In genomic region chr1:119783354-119784126, GRCh38 we compare ENCODE assay signal across 15 cellular contexts. TPM values are rescaled to one million over a fixed set of nuclear protein-coding genes. Genes with fewer than 3 reads are reported as not detected.
DNase-seq lines count a peak whose midpoint lies in the region; ATAC-seq and TF ChIP-seq lines count a peak whose summit lies in the region.
"Had no signal": no experiment of that assay in that cellular context is flagged by ENCODE, and none has a peak within 500 bp of the region (broad histone marks: within the 10 kb centered on the region; RNA-seq: fewer than 3 reads in every experiment).

No MANE protein-coding gene starts in this region.

- H3K4me1 ChIP-seq in OCI-LY7 (ENCODE audit: insufficient read depth, low read length, poor library complexity, severe bottlenecking), result no peaks in the 10 kb centered on the region

- H2AFZ ChIP-seq in OCI-LY7 (ENCODE audit: low read length), result no peak overlapping the region

- no peak for TF ChIP-seq CTCF in VCaP (conservative IDR thresholded peaks at IDR 0.05)
- no peak for TF ChIP-seq CTCF in fibroblast of the aortic adventitia (IDR thresholded peaks at IDR 0.05; ENCODE audit: insufficient read depth, low read length)
- TF ChIP-seq CTCF in OCI-LY7 (conservative IDR thresholded peaks at IDR 0.05; ENCODE audit: low read length), result no peak

- POLR2A ChIA-PET in OCI-LY7 (lab: Charles Lee), result no interaction called here

- intact Hi-C loops in OCI-LY7 (cut with micrococcal nuclease; ENCODE audit: unreplicated experiment), result no loop called here

- H3K79me2 ChIP-seq in OCI-LY7 (ENCODE audit: insufficient read depth, low read depth, low read length), result no peaks in the 10 kb centered on the region

- H3K9me3 Mint-ChIP-seq in activated naive CD4-positive, alpha-beta T cell treated with anti-CD3 and anti-CD28 coated beads, Interleukin-2, amount 10 ng/mL, durations not matched to agents 7 days and 5 days, result no peaks in the 10 kb centered on the region
- H3K9me3 Mint-ChIP-seq: immature natural killer cell, T-cell had no signal

- no peak for TF ChIP-seq EP300 in Ishikawa (IDR thresholded peaks at IDR 0.05; ENCODE audit: borderline replicate concordance)

- H3K27me3 ChIP-seq in MG63, result peaks cover 5% of the 10 kb centered on the region

- H4K20me1 ChIP-seq in OCI-LY7 (ENCODE audit: insufficient read depth, low read length), result no peaks in the 10 kb centered on the region

- H3K36me3 Mint-ChIP-seq in activated naive CD4-positive, alpha-beta T cell treated with anti-CD3 and anti-CD28 coated beads, Interleukin-2, amount 10 ng/mL, durations not matched to agents 7 days and 5 days, result no peaks in the 10 kb centered on the region
- H3K36me3 Mint-ChIP-seq: immature natural killer cell, T-cell had no signal

- no TSS peak for BruUV-seq in OCI-LY7 (replicated peaks; lab: Mats Ljungman, UMichigan)

- TF ChIP-seq RAD21 in Ishikawa (IDR thresholded peaks at IDR 0.05; ENCODE audit: low read depth), result no peak

- no peaks in the 10 kb centered on the region for H3K9me2 ChIP-seq in OCI-LY7 (ENCODE audit: insufficient read depth, low read length)

- H3K36me3 ChIP-seq in OCI-LY7 (ENCODE audit: insufficient read depth, low read length) (no peaks in the 10 kb centered on the region), MG63 (no peaks in the 10 kb centered on the region)

- H3K9me3 ChIP-seq in OCI-LY7 (ENCODE audit: low read length) (no peaks in the 10 kb centered on the region), MG63 (no peaks in the 10 kb centered on the region)

- CTCF ChIA-PET in activated naive CD4-positive, alpha-beta T cell treated with anti-CD3 and anti-CD28 coated beads, Interleukin-2, amount 10 ng/mL, durations not matched to agents 7 days and 5 days (lab: Charles Lee), result interaction anchor here (0.9 to 1.4 kb wide), 3 partner anchors 26 to 40 kb away, joined by 3 to 5 read pairs (median 3); partner anchors contain the start of gene REG4
- CTCF ChIA-PET in OCI-LY7 (lab: Charles Lee; ENCODE audit: unreplicated experiment), result no interaction called here

- H3K27me3 Mint-ChIP-seq in activated naive CD4-positive, alpha-beta T cell treated with anti-CD3 and anti-CD28 coated beads, Interleukin-2, amount 10 ng/mL, durations not matched to agents 7 days and 5 days, result peaks cover 55% of the 10 kb centered on the region

- H3K4me3 ChIP-seq in fibroblast of the aortic adventitia (ENCODE audit: low read depth, low read length) (no peak overlapping the region), OCI-LY7 (ENCODE audit: low read depth, low read length, poor library complexity, severe bottlenecking) (no peak overlapping the region), MG63 (no peak overlapping the region)

- H3K4me1 Mint-ChIP-seq in activated naive CD4-positive, alpha-beta T cell treated with anti-CD3 and anti-CD28 coated beads, Interleukin-2, amount 10 ng/mL, durations not matched to agents 7 days and 5 days, result peaks cover 31% of the 10 kb centered on the region
- H3K4me1 Mint-ChIP-seq: immature natural killer cell, T-cell had no signal

- H3K27ac Mint-ChIP-seq in activated naive CD4-positive, alpha-beta T cell treated with anti-CD3 and anti-CD28 coated beads, Interleukin-2, amount 10 ng/mL, durations not matched to agents 7 days and 5 days, result no peak overlapping the region
- H3K27ac Mint-ChIP-seq: immature natural killer cell, T-cell had no signal

- no peak overlapping the region for H3K4me2 ChIP-seq in OCI-LY7 (ENCODE audit: low read length)

- no peak for ATAC-seq in GM21786 (IDR thresholded peaks at IDR 0.05; ENCODE audit: unreplicated experiment)
- ATAC-seq: T-cell had no signal

- DNase-seq in AML-193 (lab: John Stamatoyannopoulos, UW) (peak; percentile 34 to 41), fibroblast of the aortic adventitia (ENCODE audit: low read depth) (peak; percentile 52), OCI-LY7 (ENCODE audit: low spot score) (no peak), MG63 (no peak)
- DNase-seq in activated naive CD4-positive, alpha-beta T cell treated with anti-CD3 and anti-CD28 coated beads, Interleukin-2, amount 10 ng/mL, durations not matched to agents 7 days and 5 days, result no peak
- DNase-seq: activated CD4-positive, alpha-beta T cell treated with anti-CD3 and anti-CD28 coated beads, Interleukin-2, amount 50 U/mL, for 4 hours; EL; foreskin melanocyte; immature natural killer cell; NCI-H146; NCI-H774; T-cell had no signal

- H3K27ac ChIP-seq in VCaP (peak overlapping the region; percentile 31), OCI-LY7 (ENCODE audit: low read depth, low read length, poor library complexity, severe bottlenecking) (no peak overlapping the region)

- no peak overlapping the region for H3K4me3 Mint-ChIP-seq in activated naive CD4-positive, alpha-beta T cell treated with anti-CD3 and anti-CD28 coated beads, Interleukin-2, amount 10 ng/mL, durations not matched to agents 7 days and 5 days
- H3K4me3 Mint-ChIP-seq: immature natural killer cell, T-cell had no signal

TF ChIP-seq in Ishikawa, 13 proteins besides CTCF, POLR2A, EP300 and RAD21:
- peak; percentile 89 for TF ChIP-seq CEBPB (IDR thresholded peaks at IDR 0.05)
- TF ChIP-seq USF1 (IDR thresholded peaks at IDR 0.05), result no peak
TF ChIP-seq in Ishikawa: peak in this region for 1.

RNA-seq across cellular contexts. Expression of gene HMGCS2, which starts 14.8 kb away (rescaled TPM):
- total RNA-seq in fibroblast of the aortic adventitia (ENCODE audit: low replicate concordance) (not detected in 2 replicates), OCI-LY7 (2022) (not detected in 2 replicates)
- total RNA-seq in OCI-LY7 (2014; rRNA removed; shearing (Covaris generic)), result not detected in 2 replicates
- total RNA-seq in MG63 (2014; rRNA removed; shearing (Covaris generic); ENCODE audit: low replicate concordance), result not detected in 2 replicates

RNA-seq across cellular contexts. Expression of gene REG4, which starts 27.7 kb away (rescaled TPM):
- total RNA-seq in fibroblast of the aortic adventitia (ENCODE audit: low replicate concordance), result not detected in 2 replicates
- not detected in 2 replicates for total RNA-seq in OCI-LY7 (2014; rRNA removed; shearing (Covaris generic))
- not detected in 2 replicates for total RNA-seq in OCI-LY7 (2022)
- total RNA-seq in MG63 (2014; rRNA removed; shearing (Covaris generic); ENCODE audit: low replicate concordance), result not detected in 2 replicates

Comparison
In these comparisons a context has a peak if more than half of its experiments do, and no peak if none do; other contexts are left out.
1. DNase-seq: peak in AML-193 (2 of 2) and fibroblast of the aortic adventitia (single experiment); none in activated naive CD4-positive, alpha-beta T cell treated with anti-CD3 and anti-CD28 coated beads, Interleukin-2, amount 10 ng/mL, durations not matched to agents 7 days and 5 days (single experiment), OCI-LY7 (single experiment) and MG63 (single experiment).